In the genomic region with DNA sequence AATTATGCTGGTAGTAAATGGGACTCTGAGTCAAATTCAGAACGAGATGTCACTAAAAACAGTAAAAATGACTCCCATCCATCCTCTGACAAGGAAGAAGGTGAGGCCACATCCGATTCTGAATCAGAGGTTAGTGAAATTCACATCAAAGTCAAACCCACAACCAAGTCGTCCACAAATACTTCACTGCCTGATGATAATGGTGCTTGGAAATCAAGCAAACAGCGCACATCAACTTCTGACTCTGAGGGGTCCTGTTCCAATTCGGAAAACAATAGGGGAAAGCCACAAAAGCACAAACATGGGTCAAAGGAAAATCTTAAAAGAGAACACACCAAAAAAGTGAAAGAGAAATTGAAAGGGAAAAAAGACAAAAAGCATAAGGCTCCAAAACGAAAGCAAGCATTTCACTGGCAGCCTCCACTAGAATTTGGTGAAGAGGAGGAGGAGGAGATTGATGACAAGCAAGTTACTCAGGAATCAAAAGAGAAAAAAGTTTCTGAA, we compare ENCODE assay signal across 14 cellular contexts. TPM values are rescaled to one million over a fixed set of nuclear protein-coding genes. Genes with fewer than 3 reads are reported as not detected.
DNase-seq lines count a peak whose midpoint lies in the region; ATAC-seq and TF ChIP-seq lines count a peak whose summit lies in the region.
"Had no signal": no experiment of that assay in that cellular context is flagged by ENCODE, and none has a peak within 500 bp of the region (broad histone marks: within the 10 kb centered on the region; RNA-seq: fewer than 3 reads in every experiment).

No MANE protein-coding gene starts in this region.

- CTCF ChIA-PET in activated CD4-positive, alpha-beta memory T cell treated with anti-CD3 and anti-CD28 coated beads, Interleukin-2, amount 10 ng/mL, durations not matched to agents 7 days and 5 days (lab: Charles Lee) = interaction anchor here (2.2 to 3.5 kb wide), 3 partner anchors 25 to 56 kb away, joined by 11 to 17 read pairs (median 11); a partner anchor contains a TSS
- CTCF ChIA-PET in PC-9 (lab: Charles Lee) = no interaction called here

- H3K27ac ChIP-seq in ACC112 (ENCODE audit: low read depth, low read length) = peak overlapping the region; percentile 66
- peak overlapping the region; percentile 36 for H3K27ac ChIP-seq in layer of hippocampus (ENCODE audit: low read depth, low read length)
- H3K27ac ChIP-seq in PC-9 = no peak overlapping the region

- H3K9me2 ChIP-seq in PC-9 (ENCODE audit: insufficient read depth) = no peaks in the 10 kb centered on the region

- H2AFZ ChIP-seq in ACC112 (ENCODE audit: low read length, unreplicated experiment) = no peak overlapping the region
- H2AFZ ChIP-seq in PC-9 = no peak overlapping the region

- no peak for TF ChIP-seq CTCF in PC-9 (conservative IDR thresholded peaks at IDR 0.05)

- ATAC-seq in GM21723 (IDR thresholded peaks at IDR 0.05; ENCODE audit: unreplicated experiment) (peak; percentile 48), HG03469 (IDR thresholded peaks at IDR 0.05; ENCODE audit: unreplicated experiment) (no peak)
- ATAC-seq: mucosa of descending colon had no signal

- BruUV-seq in PC-9 (replicated peaks; lab: Mats Ljungman, UMichigan) = no TSS peak

- no peak overlapping the region for H3K27ac Mint-ChIP-seq in activated CD4-positive, alpha-beta memory T cell treated with anti-CD3 and anti-CD28 coated beads, Interleukin-2, amount 10 ng/mL, durations not matched to agents 7 days and 5 days

- 0 out of 2 replicates have a peak, but pooled peaks cover 4% of the 10 kb centered on the region for H3F3A ChIP-seq in PC-9 (ENCODE audit: insufficient read depth, low read depth)

- H3K9me3 Mint-ChIP-seq in activated CD4-positive, alpha-beta memory T cell treated with anti-CD3 and anti-CD28 coated beads, Interleukin-2, amount 10 ng/mL, durations not matched to agents 7 days and 5 days = no peaks in the 10 kb centered on the region

- intact Hi-C loops in PC-9 (cut with micrococcal nuclease; ENCODE audit: unreplicated experiment) = no loop called here

- no peaks in the 10 kb centered on the region for H4K20me1 ChIP-seq in PC-9 (ENCODE audit: insufficient read depth)

- no peaks in the 10 kb centered on the region for H3K27me3 Mint-ChIP-seq in activated CD4-positive, alpha-beta memory T cell treated with anti-CD3 and anti-CD28 coated beads, Interleukin-2, amount 10 ng/mL, durations not matched to agents 7 days and 5 days

- H3K4me1 Mint-ChIP-seq in activated CD4-positive, alpha-beta memory T cell treated with anti-CD3 and anti-CD28 coated beads, Interleukin-2, amount 10 ng/mL, durations not matched to agents 7 days and 5 days = peaks cover 19% of the 10 kb centered on the region

- H3K9me3 ChIP-seq in PC-9 (ENCODE audit: insufficient read depth, low read depth) = no peaks in the 10 kb centered on the region
- H3K9me3 ChIP-seq: mucosa of descending colon had no signal

- DNase-seq in activated CD4-positive, alpha-beta memory T cell treated with anti-CD3 and anti-CD28 coated beads, Interleukin-2, amount 10 ng/mL, durations not matched to agents 7 days and 5 days = peak; percentile 66
- DNase-seq in RKO (ENCODE audit: low spot score) = no peak
- DNase-seq in cortex of kidney (lab: John Stamatoyannopoulos, UW) = no peak
- DNase-seq in PC-9 = no peak
- DNase-seq: C1 segment of cervical spinal cord, mucosa of descending colon, NCI-H69 had no signal

- H3K36me3 Mint-ChIP-seq in activated CD4-positive, alpha-beta memory T cell treated with anti-CD3 and anti-CD28 coated beads, Interleukin-2, amount 10 ng/mL, durations not matched to agents 7 days and 5 days (ENCODE audit: low read depth) = peaks cover 42% of the 10 kb centered on the region

- H3K4me2 ChIP-seq in PC-9 = no peak overlapping the region

- H3K4me3 Mint-ChIP-seq in activated CD4-positive, alpha-beta memory T cell treated with anti-CD3 and anti-CD28 coated beads, Interleukin-2, amount 10 ng/mL, durations not matched to agents 7 days and 5 days = no peak overlapping the region

- no peaks in the 10 kb centered on the region for H3K27me3 ChIP-seq in ACC112 (ENCODE audit: insufficient read depth, low read length)
- H3K27me3 ChIP-seq in layer of hippocampus (ENCODE audit: control insufficient read depth, insufficient read depth, low read length) = no peaks in the 10 kb centered on the region
- H3K27me3 ChIP-seq in PC-9 (ENCODE audit: insufficient read depth, low read depth) = no peaks in the 10 kb centered on the region

- H3K4me3 ChIP-seq in ACC112 (ENCODE audit: low read depth, low read length) (peak overlapping the region; percentile 58), PC-9 (no peak overlapping the region)
- H3K4me3 ChIP-seq: mucosa of descending colon, skin epidermis had no signal

- H3K4me1 ChIP-seq in ACC112 (ENCODE audit: control insufficient read depth, insufficient read depth, low read length, unreplicated experiment) (peaks cover 13% of the 10 kb centered on the region), PC-9 (replicated peaks; ENCODE audit: insufficient read depth) (no peaks in the 10 kb centered on the region)

- H3K36me3 ChIP-seq in ACC112 (ENCODE audit: insufficient read depth, low read length) (peaks cover 81% of the 10 kb centered on the region), PC-9 (ENCODE audit: low read depth) (peaks cover 38% of the 10 kb centered on the region)

- POLR2A ChIA-PET in activated CD4-positive, alpha-beta memory T cell treated with anti-CD3 and anti-CD28 coated beads, Interleukin-2, amount 10 ng/mL, durations not matched to agents 7 days and 5 days (lab: Charles Lee) = interaction anchor here (1.2 to 2.5 kb wide), 4 partner anchors 36 to 56 kb away, joined by 3 to 20 read pairs (median 12); a partner anchor contains a TSS
- POLR2A ChIA-PET in PC-9 (lab: Charles Lee; ENCODE audit: unreplicated experiment) = no interaction called here

- H3K79me2 ChIP-seq in ACC112 (ENCODE audit: control insufficient read depth, insufficient read depth, low read length, unreplicated experiment) (peaks cover 17% of the 10 kb centered on the region), PC-9 (ENCODE audit: low read depth) (no peaks in the 10 kb centered on the region)

RNA-seq across cellular contexts. Expression of a gene that starts 15.1 kb away (rescaled TPM):
- 1 to 10 TPM in 1 of 2 experiments, under 1 TPM in 1; 0.93 to 1.1 TPM for total RNA-seq in activated CD4-positive, alpha-beta memory T cell treated with anti-CD3 and anti-CD28 coated beads, Interleukin-2, amount 10 ng/mL, durations not matched to agents 7 days and 5 days
- 8.1 and 9.6 TPM in 2 replicates for total RNA-seq in PC-9 (2021)

RNA-seq across cellular contexts. Expression of a gene that starts 37.9 kb away (rescaled TPM):
- 10 to 100 TPM; 97.8 to 98.9 TPM for total RNA-seq in activated CD4-positive, alpha-beta memory T cell treated with anti-CD3 and anti-CD28 coated beads, Interleukin-2, amount 10 ng/mL, durations not matched to agents 7 days and 5 days
- 66.0 and 70.5 TPM in 2 replicates for total RNA-seq in PC-9 (2021)

RNA-seq across cellular contexts. Expression of a gene that starts 46.9 kb away (rescaled TPM):
- total RNA-seq in activated CD4-positive, alpha-beta memory T cell treated with anti-CD3 and anti-CD28 coated beads, Interleukin-2, amount 10 ng/mL, durations not matched to agents 7 days and 5 days = not detected
- not detected in 2 replicates for total RNA-seq in PC-9 (2021)
- total RNA-seq: dermis microvascular lymphatic vessel endothelial cell, M059J, mucosa of descending colon had no signal

RNA-seq across cellular contexts. Expression of a gene that starts 47.7 kb away (rescaled TPM):
- 10 to 100 TPM; 64.4 to 65.1 TPM for total RNA-seq in activated CD4-positive, alpha-beta memory T cell treated with anti-CD3 and anti-CD28 coated beads, Interleukin-2, amount 10 ng/mL, durations not matched to agents 7 days and 5 days
- total RNA-seq in PC-9 (2021) = 28.8 and 34.5 TPM in 2 replicates

RNA-seq across cellular contexts. Expression of a gene that starts 56.6 kb away (rescaled TPM):
- 10 to 100 TPM; 58.8 to 62.0 TPM for total RNA-seq in activated CD4-positive, alpha-beta memory T cell treated with anti-CD3 and anti-CD28 coated beads, Interleukin-2, amount 10 ng/mL, durations not matched to agents 7 days and 5 days
- total RNA-seq in PC-9 (2021) = 38.1 and 42.4 TPM in 2 replicates
